In genomic region chr15:41492597-41493204, GRCh38 we compare ENCODE assay signal across 7 cellular contexts. TPM values are rescaled to one million over a fixed set of nuclear protein-coding genes. Genes with fewer than 3 reads are reported as not detected.
DNase-seq lines count a peak whose midpoint lies in the region; ATAC-seq and TF ChIP-seq lines count a peak whose summit lies in the region.

No MANE protein-coding gene starts in this region.

- TF ChIP-seq CTCF in RWPE2 (IDR thresholded peaks at IDR 0.05; ENCODE audit: poor library complexity, severe bottlenecking) (no peak), fibroblast of lung (conservative IDR thresholded peaks at IDR 0.05 in 1 of 2, IDR thresholded peaks at IDR 0.05 in 1 of 2; ENCODE audit: low read depth in 1 of 2, low read length in 2 of 2) (no peak)

- H3K9ac ChIP-seq in fibroblast of lung (ENCODE audit: insufficient read depth, low read length) (peak overlapping the region; percentile 11), skeletal muscle tissue (ENCODE audit: low read depth in 1 of 3, low read length in 3 of 3) (peak overlapping the region; percentile 48 to 66 (median 51))

- H3K79me2 ChIP-seq in fibroblast of lung (ENCODE audit: control insufficient read depth, insufficient read depth, low read length): no peaks in the 10 kb centered on the region

- DNase-seq in RWPE2 (ENCODE audit: low spot score) (no peak), fibroblast of lung (ENCODE audit: low read depth in 2 of 2) (no peak), NCI-H526 treated with DMSO at 0.1 percent for 48 hours (lab: John Stamatoyannopoulos, UW) (no peak), NCI-H2081 treated with DMSO at 0.1 percent for 48 hours (lab: John Stamatoyannopoulos, UW) (no peak)

- H3K27me3 ChIP-seq in RWPE2 (ENCODE audit: insufficient read depth, poor library complexity, severe bottlenecking): peaks cover 11% of the 10 kb centered on the region
- no peaks in the 10 kb centered on the region for H3K27me3 ChIP-seq in fibroblast of lung (ENCODE audit: control insufficient read depth, insufficient read depth, low read length)
- peaks cover 46 to 78% (median 58%) of the 10 kb centered on the region in 3 donors for H3K27me3 ChIP-seq in skeletal muscle tissue (ENCODE audit: control insufficient read depth in 3 of 3, insufficient read depth in 3 of 3, low read length in 3 of 3)

- peak; percentile 18 for ATAC-seq in GM18868 (IDR thresholded peaks at IDR 0.05; ENCODE audit: unreplicated experiment)
- ATAC-seq in RWPE2 (ENCODE audit: low read depth): no peak; the same call in 2 of the 3 replicates
- no peak for ATAC-seq in HG02678 (IDR thresholded peaks at IDR 0.05; ENCODE audit: unreplicated experiment)

- H3K4me1 ChIP-seq in RWPE2 (ENCODE audit: insufficient read depth, poor library complexity, severe bottlenecking) (peaks cover 15% of the 10 kb centered on the region), fibroblast of lung (ENCODE audit: control insufficient read depth, extremely low read depth, insufficient read depth, low read length) (peaks cover 18% of the 10 kb centered on the region), skeletal muscle tissue (ENCODE audit: control insufficient read depth in 3 of 3, insufficient read depth in 3 of 3, low read length in 3 of 3) (peaks cover 12 to 31% (median 24%) of the 10 kb centered on the region in 3 donors)

- H3K36me3 ChIP-seq in RWPE2 (ENCODE audit: low read depth): no peaks in the 10 kb centered on the region
- H3K36me3 ChIP-seq in fibroblast of lung (ENCODE audit: control insufficient read depth, insufficient read depth, low read length): no peaks in the 10 kb centered on the region
- no peaks in the 10 kb centered on the region for H3K36me3 ChIP-seq in skeletal muscle tissue (ENCODE audit: control insufficient read depth in 3 of 3, insufficient read depth in 3 of 3, low read length in 3 of 3)

- H2AFZ ChIP-seq in fibroblast of lung (ENCODE audit: low read length): peak overlapping the region; percentile 27

- H3K27ac ChIP-seq in RWPE2 (ENCODE audit: poor library complexity, severe bottlenecking): peak overlapping the region; percentile 42
- H3K27ac ChIP-seq in fibroblast of lung (ENCODE audit: insufficient read depth, low read length): peak overlapping the region; percentile 36
- H3K27ac ChIP-seq in skeletal muscle tissue (ENCODE audit: low read depth, low read length): no peak overlapping the region

- H3K4me3 ChIP-seq in RWPE2 (ENCODE audit: severe bottlenecking): peak overlapping the region; percentile 49
- H3K4me3 ChIP-seq in fibroblast of lung (replicated peaks in 1 of 4; ENCODE audit: control extremely low read depth in 1 of 4, insufficient read depth in 1 of 4, low read depth in 3 of 4, low read length in 4 of 4): peak overlapping the region; percentile 11 to 57 (median 32)
- H3K4me3 ChIP-seq in skeletal muscle tissue (ENCODE audit: low read length in 3 of 3): peak overlapping the region; percentile 62 to 73 (median 71)

- peak overlapping the region; percentile 84 for H3K4me2 ChIP-seq in fibroblast of lung (ENCODE audit: extremely low read depth, insufficient read depth, low read length)

- H3K9me3 ChIP-seq in RWPE2 (ENCODE audit: severe bottlenecking) (no peaks in the 10 kb centered on the region), fibroblast of lung (ENCODE audit: control insufficient read depth, insufficient read depth, low read depth, low read length) (no peaks in the 10 kb centered on the region), skeletal muscle tissue (ENCODE audit: control insufficient read depth in 3 of 3, low read length in 3 of 3) (no peaks in the 10 kb centered on the region)

- H4K20me1 ChIP-seq in fibroblast of lung (ENCODE audit: control insufficient read depth, extremely low read depth, insufficient read depth, low read length): no peaks in the 10 kb centered on the region

RNA-seq across cellular contexts. Expression of gene ITPKA, which starts 1.0 kb away (rescaled TPM):
- total RNA-seq in fibroblast of lung (3.9 and 35.0 TPM in 2 replicates), skeletal muscle tissue (not detected)
- 0.32 and 2.9 TPM in 2 replicates for polyA plus RNA-seq in fibroblast of lung
- polyA plus RNA-seq in fibroblast of lung (2012): 0.56 and 7.0 TPM in 2 replicates
- polyA minus RNA-seq in fibroblast of lung (ENCODE audit: low replicate concordance): 5.0 TPM in 1 of 2 replicates, not detected in the other

RNA-seq across cellular contexts. Expression of gene LTK, which starts 20.9 kb away (rescaled TPM):
- total RNA-seq in fibroblast of lung (under 0.01 and 0.99 TPM in 2 replicates), skeletal muscle tissue (4.2 TPM)
- polyA plus RNA-seq in fibroblast of lung: 0.14 and 0.19 TPM in 2 replicates
- polyA plus RNA-seq in fibroblast of lung (2012): 0.48 and 0.71 TPM in 2 replicates
- 0.59 and 0.67 TPM in 2 replicates for polyA minus RNA-seq in fibroblast of lung (ENCODE audit: low replicate concordance)

RNA-seq across cellular contexts. Expression of gene RPAP1, which starts 51.4 kb away (rescaled TPM):
- total RNA-seq in fibroblast of lung: 14.4 and 18.0 TPM in 2 replicates
- polyA plus RNA-seq in fibroblast of lung: 5.9 and 7.9 TPM in 2 replicates
- polyA plus RNA-seq in fibroblast of lung (2012): 15.4 and 19.6 TPM in 2 replicates
- 47.6 and 69.9 TPM in 2 replicates for polyA minus RNA-seq in fibroblast of lung (ENCODE audit: low replicate concordance)
- 6.8 TPM for total RNA-seq in skeletal muscle tissue
